1 cellular context compared by ENCODE assay signal in genomic region chr12:6343518-6343917, GRCh38.
A peak's percentile ranks its signal among the peaks of the same experiment; 100 is the strongest.
TF ChIP-seq lines count a peak whose summit lies in the region.

No MANE protein-coding gene starts in this region.

TF ChIP-seq in HepG2, 621 proteins besides CTCF, POLR2A, EP300 and RAD21 (continued from another document):
- TF ChIP-seq, protein P1, sequence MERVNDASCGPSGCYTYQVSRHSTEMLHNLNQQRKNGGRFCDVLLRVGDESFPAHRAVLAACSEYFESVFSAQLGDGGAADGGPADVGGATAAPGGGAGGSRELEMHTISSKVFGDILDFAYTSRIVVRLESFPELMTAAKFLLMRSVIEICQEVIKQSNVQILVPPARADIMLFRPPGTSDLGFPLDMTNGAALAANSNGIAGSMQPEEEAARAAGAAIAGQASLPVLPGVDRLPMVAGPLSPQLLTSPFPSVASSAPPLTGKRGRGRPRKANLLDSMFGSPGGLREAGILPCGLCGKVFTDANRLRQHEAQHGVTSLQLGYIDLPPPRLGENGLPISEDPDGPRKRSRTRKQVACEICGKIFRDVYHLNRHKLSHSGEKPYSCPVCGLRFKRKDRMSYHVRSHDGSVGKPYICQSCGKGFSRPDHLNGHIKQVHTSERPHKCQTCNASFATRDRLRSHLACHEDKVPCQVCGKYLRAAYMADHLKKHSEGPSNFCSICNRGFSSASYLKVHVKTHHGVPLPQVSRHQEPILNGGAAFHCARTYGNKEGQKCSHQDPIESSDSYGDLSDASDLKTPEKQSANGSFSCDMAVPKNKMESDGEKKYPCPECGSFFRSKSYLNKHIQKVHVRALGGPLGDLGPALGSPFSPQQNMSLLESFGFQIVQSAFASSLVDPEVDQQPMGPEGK (CRISPR knock-in tag; IDR thresholded peaks at IDR 0.05) = peak; percentile 72
- TF ChIP-seq ZGPAT (CRISPR knock-in tag; IDR thresholded peaks at IDR 0.05) = 0 out of 2 replicates have a peak, but pooled peaks have one; percentile 3
- TF ChIP-seq THAP7 (CRISPR knock-in tag; IDR thresholded peaks at IDR 0.05) = no peak
